Comparison of ENCODE assay signal across 8 cellular contexts in the genomic region with DNA sequence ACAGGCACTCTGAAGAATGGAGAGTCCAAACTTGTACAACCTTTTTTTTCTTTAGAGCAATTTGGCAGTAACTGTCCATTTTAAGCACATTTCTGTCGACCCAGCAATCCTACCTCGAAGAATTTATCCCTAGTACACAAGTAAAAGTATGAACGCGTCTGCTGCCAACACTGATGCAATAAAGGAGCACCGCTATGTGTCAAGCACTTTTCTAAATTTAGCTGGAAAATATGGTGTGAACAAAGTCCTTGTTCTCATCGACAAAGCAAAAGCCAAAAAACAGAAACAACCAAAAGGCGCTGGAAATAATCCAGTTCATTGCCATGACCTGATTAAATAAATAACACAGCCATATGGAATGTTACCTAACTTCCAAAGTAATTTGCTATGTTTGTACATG. TPM values are rescaled to one million over a fixed set of nuclear protein-coding genes. Genes with fewer than 3 reads are reported as not detected.
DNase-seq lines count a peak whose midpoint lies in the region; ATAC-seq and TF ChIP-seq lines count a peak whose summit lies in the region.

No MANE protein-coding gene starts in this region.

- H3K4me3 ChIP-seq in GM23338 (peak overlapping the region; percentile 92), fibroblast of villous mesenchyme (ENCODE audit: low read depth, low read length) (peak overlapping the region; percentile 67), skeletal muscle cell (ENCODE audit: low read depth, low read length) (peak overlapping the region; percentile 86)

- H3K27me3 ChIP-seq in GM23338 (ENCODE audit: insufficient read depth) = no peaks in the 10 kb centered on the region

- ATAC-seq in GM23338 (no peak), T-cell (replicated peaks in 1 of 4) (no peak), GM18870 (IDR thresholded peaks at IDR 0.05; ENCODE audit: unreplicated experiment) (no peak), GM21576 (IDR thresholded peaks at IDR 0.05; ENCODE audit: unreplicated experiment) (no peak)

- H3K9me3 Mint-ChIP-seq in GM23338 (0 out of 3 replicates have a peak, but pooled peaks cover 4% of the 10 kb centered on the region), T-cell (no peaks in the 10 kb centered on the region)

- no peaks in the 10 kb centered on the region for H3K9me2 ChIP-seq in GM23338 (ENCODE audit: insufficient read depth)

- no peak for TF ChIP-seq CTCF in GM23338 (conservative IDR thresholded peaks at IDR 0.05; ENCODE audit: low read depth in 2 of 2)
- no peak for TF ChIP-seq CTCF in fibroblast of villous mesenchyme (IDR thresholded peaks at IDR 0.05; ENCODE audit: insufficient read depth, low read depth, low read length)

- peaks cover 20% of the 10 kb centered on the region; the same call in 1 of the 2 replicates for H3K4me1 ChIP-seq in GM23338 (ENCODE audit: insufficient read depth)

- H3K4me1 Mint-ChIP-seq in GM23338 = peaks cover 23% of the 10 kb centered on the region
- H3K4me1 Mint-ChIP-seq in T-cell = peaks cover 61 to 75% (median 69%) of the 10 kb centered on the region in 3 donors

- CTCF ChIA-PET in T-cell (lab: Charles Lee) = interaction anchor here in 1 of 2 donors (0.7 to 2.7 kb wide), 5 partner anchors 22 to 164 kb away, joined by 3 to 33 read pairs (median 4); a partner anchor contains a TSS

- H3K27ac Mint-ChIP-seq in GM23338 (peak overlapping the region; percentile 100; the same call in 1 of the 2 replicates), T-cell (peak overlapping the region; percentile 99)

- 0 out of 2 replicates have a peak overlapping the region, but pooled peaks have one; percentile 1 for H3K27ac ChIP-seq in GM23338 (ENCODE audit: low read depth)

- peaks cover 25% of the 10 kb centered on the region for H3K36me3 ChIP-seq in GM23338 (ENCODE audit: insufficient read depth)

- H3F3A ChIP-seq in GM23338 (replicated peaks; ENCODE audit: low read depth) = no peaks in the 10 kb centered on the region

- H4K20me1 ChIP-seq in GM23338 (replicated peaks; ENCODE audit: insufficient read depth) = peaks cover 48% of the 10 kb centered on the region

- H3K79me2 ChIP-seq in GM23338 (replicated peaks; ENCODE audit: insufficient read depth) = peaks cover 87% of the 10 kb centered on the region

- peak overlapping the region; percentile 93 for H3K4me2 ChIP-seq in GM23338

- H3K36me3 Mint-ChIP-seq in GM23338 (ENCODE audit: low read depth) (peaks cover 39% of the 10 kb centered on the region), T-cell (peaks cover 15% of the 10 kb centered on the region)

- H3K4me3 Mint-ChIP-seq in GM23338 (peak overlapping the region; percentile 96), T-cell (peak overlapping the region; percentile 94 to 96 (median 95))

- no peak overlapping the region for H2AFZ ChIP-seq in GM23338

- H3K27me3 Mint-ChIP-seq in GM23338 (ENCODE audit: insufficient read depth, low read depth, poor library complexity) (peaks cover 12% of the 10 kb centered on the region), T-cell (no peaks in the 10 kb centered on the region)

- DNase-seq in GM23338 (ENCODE audit: low spot score) (no peak), T-cell (no peak), fibroblast of villous mesenchyme (ENCODE audit: low read depth) (peak; percentile 52), skeletal muscle cell (ENCODE audit: low read depth) (no peak), occipital lobe (lab: John Stamatoyannopoulos, UW) (no peak), epidermal melanocyte (ENCODE audit: insufficient read length, low spot score) (no peak)

- POLR2A ChIA-PET in T-cell (lab: Charles Lee) = interaction anchor here (0.5 to 2.9 kb wide), 10 partner anchors 9 to 579 kb away, joined by 3 to 41 read pairs (median 5); a partner anchor contains a TSS

TF ChIP-seq in GM23338, 12 proteins besides CTCF, POLR2A, EP300 and RAD21 (continues in another document):
- TF ChIP-seq, protein P1, sequence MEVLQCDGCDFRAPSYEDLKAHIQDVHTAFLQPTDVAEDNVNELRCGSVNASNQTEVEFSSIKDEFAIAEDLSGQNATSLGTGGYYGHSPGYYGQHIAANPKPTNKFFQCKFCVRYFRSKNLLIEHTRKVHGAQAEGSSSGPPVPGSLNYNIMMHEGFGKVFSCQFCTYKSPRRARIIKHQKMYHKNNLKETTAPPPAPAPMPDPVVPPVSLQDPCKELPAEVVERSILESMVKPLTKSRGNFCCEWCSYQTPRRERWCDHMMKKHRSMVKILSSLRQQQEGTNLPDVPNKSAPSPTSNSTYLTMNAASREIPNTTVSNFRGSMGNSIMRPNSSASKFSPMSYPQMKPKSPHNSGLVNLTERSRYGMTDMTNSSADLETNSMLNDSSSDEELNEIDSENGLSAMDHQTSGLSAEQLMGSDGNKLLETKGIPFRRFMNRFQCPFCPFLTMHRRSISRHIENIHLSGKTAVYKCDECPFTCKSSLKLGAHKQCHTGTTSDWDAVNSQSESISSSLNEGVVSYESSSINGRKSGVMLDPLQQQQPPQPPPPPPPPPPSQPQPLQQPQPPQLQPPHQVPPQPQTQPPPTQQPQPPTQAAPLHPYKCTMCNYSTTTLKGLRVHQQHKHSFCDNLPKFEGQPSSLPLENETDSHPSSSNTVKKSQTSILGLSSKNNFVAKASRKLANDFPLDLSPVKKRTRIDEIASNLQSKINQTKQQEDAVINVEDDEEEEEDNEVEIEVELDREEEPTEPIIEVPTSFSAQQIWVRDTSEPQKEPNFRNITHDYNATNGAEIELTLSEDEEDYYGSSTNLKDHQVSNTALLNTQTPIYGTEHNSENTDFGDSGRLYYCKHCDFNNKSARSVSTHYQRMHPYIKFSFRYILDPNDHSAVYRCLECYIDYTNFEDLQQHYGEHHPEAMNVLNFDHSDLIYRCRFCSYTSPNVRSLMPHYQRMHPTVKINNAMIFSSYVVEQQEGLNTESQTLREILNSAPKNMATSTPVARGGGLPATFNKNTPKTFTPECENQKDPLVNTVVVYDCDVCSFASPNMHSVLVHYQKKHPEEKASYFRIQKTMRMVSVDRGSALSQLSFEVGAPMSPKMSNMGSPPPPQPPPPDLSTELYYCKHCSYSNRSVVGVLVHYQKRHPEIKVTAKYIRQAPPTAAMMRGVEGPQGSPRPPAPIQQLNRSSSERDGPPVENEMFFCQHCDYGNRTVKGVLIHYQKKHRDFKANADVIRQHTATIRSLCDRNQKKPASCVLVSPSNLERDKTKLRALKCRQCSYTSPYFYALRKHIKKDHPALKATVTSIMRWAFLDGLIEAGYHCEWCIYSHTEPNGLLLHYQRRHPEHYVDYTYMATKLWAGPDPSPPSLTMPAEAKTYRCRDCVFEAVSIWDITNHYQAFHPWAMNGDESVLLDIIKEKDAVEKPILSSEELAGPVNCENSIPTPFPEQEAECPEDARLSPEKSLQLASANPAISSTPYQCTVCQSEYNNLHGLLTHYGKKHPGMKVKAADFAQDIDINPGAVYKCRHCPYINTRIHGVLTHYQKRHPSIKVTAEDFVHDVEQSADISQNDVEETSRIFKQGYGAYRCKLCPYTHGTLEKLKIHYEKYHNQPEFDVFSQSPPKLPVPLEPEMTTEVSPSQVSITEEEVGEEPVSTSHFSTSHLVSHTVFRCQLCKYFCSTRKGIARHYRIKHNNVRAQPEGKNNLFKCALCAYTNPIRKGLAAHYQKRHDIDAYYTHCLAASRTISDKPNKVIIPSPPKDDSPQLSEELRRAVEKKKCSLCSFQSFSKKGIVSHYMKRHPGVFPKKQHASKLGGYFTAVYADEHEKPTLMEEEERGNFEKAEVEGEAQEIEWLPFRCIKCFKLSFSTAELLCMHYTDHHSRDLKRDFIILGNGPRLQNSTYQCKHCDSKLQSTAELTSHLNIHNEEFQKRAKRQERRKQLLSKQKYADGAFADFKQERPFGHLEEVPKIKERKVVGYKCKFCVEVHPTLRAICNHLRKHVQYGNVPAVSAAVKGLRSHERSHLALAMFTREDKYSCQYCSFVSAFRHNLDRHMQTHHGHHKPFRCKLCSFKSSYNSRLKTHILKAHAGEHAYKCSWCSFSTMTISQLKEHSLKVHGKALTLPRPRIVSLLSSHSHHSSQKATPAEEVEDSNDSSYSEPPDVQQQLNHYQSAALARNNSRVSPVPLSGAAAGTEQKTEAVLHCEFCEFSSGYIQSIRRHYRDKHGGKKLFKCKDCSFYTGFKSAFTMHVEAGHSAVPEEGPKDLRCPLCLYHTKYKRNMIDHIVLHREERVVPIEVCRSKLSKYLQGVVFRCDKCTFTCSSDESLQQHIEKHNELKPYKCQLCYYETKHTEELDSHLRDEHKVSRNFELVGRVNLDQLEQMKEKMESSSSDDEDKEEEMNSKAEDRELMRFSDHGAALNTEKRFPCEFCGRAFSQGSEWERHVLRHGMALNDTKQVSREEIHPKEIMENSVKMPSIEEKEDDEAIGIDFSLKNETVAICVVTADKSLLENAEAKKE (CRISPR knock-in tag; IDR thresholded peaks at IDR 0.05) = no peak
- TF ChIP-seq EZH2phosphoT487 (IDR thresholded peaks at IDR 0.05; ENCODE audit: unreplicated experiment) (no peak), ZNF331 (CRISPR knock-in tag; IDR thresholded peaks at IDR 0.05; ENCODE audit: low read depth) (no peak), CREB1 (CRISPR knock-in tag; IDR thresholded peaks at IDR 0.05; ENCODE audit: low read depth) (no peak), POLR2AphosphoS5 (IDR thresholded peaks at IDR 0.05; ENCODE audit: low read depth) (no peak)
- TF ChIP-seq, protein P2, sequence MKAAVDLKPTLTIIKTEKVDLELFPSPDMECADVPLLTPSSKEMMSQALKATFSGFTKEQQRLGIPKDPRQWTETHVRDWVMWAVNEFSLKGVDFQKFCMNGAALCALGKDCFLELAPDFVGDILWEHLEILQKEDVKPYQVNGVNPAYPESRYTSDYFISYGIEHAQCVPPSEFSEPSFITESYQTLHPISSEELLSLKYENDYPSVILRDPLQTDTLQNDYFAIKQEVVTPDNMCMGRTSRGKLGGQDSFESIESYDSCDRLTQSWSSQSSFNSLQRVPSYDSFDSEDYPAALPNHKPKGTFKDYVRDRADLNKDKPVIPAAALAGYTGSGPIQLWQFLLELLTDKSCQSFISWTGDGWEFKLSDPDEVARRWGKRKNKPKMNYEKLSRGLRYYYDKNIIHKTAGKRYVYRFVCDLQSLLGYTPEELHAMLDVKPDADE (IDR thresholded peaks at IDR 0.05) = no peak

RNA-seq across cellular contexts. Expression of a gene that starts 1.1 kb away (rescaled TPM):
- 71.7 and 80.2 TPM in 2 replicates for total RNA-seq in GM23338 (2014; rRNA removed; shearing (Covaris generic))
- 117 and 130 TPM in 2 replicates for polyA plus RNA-seq in GM23338 (2016; fragmentation: Nextera tagmentation; extraction: Ambion mirVana)
- total RNA-seq in T-cell = 10 to 100 TPM; 23.1 to 37.6 (median 33.4) TPM
- total RNA-seq in fibroblast of villous mesenchyme = 55.4 and 62.6 TPM in 2 replicates
- 42.6 TPM for total RNA-seq in occipital lobe

RNA-seq across cellular contexts. Expression of a gene that starts 1.3 kb away (rescaled TPM):
- 9.1 and 9.4 TPM in 2 replicates for total RNA-seq in GM23338 (2014; rRNA removed; shearing (Covaris generic))
- polyA plus RNA-seq in GM23338 (2016; fragmentation: Nextera tagmentation; extraction: Ambion mirVana) = 2.2 and 3.1 TPM in 2 replicates
- total RNA-seq in T-cell (1 to 10 TPM; 2.6 to 8.3 (median 7.6) TPM), fibroblast of villous mesenchyme (9.0 and 10.4 TPM in 2 replicates), occipital lobe (10.3 TPM)

RNA-seq across cellular contexts. Expression of a gene that starts 26.0 kb away (rescaled TPM):
- 95.0 and 98.0 TPM in 2 replicates for total RNA-seq in GM23338 (2014; rRNA removed; shearing (Covaris generic))
- polyA plus RNA-seq in GM23338 (2016; fragmentation: Nextera tagmentation; extraction: Ambion mirVana) = 83.9 and 106 TPM in 2 replicates
- total RNA-seq in T-cell (10 to 100 TPM; 57.4 to 66.8 (median 61.7) TPM), fibroblast of villous mesenchyme (26.7 and 26.8 TPM in 2 replicates), occipital lobe (75.5 TPM)
